ENCODE assay signal across 20 cellular contexts in genomic region chr3:13597661-13598060, GRCh38. TPM values are rescaled to one million over a fixed set of nuclear protein-coding genes. Genes with fewer than 3 reads are reported as not detected.
"Had no signal": no experiment of that assay in that cellular context is flagged by ENCODE, and none has a peak within 500 bp of the region (broad histone marks: within the 10 kb centered on the region; RNA-seq: fewer than 3 reads in every experiment).

No MANE protein-coding gene starts in this region.

- H3K36me3 ChIP-seq: gastrocnemius medialis, left lung, neutrophil, prostate gland, right atrium auricular region, thoracic aorta, tibial nerve, upper lobe of left lung had no signal

- H3K27me3 ChIP-seq: dorsolateral prefrontal cortex, gastrocnemius medialis, left lung, neutrophil, right atrium auricular region, tibial nerve, upper lobe of left lung had no signal

- H3K27ac ChIP-seq: gastrocnemius medialis, left lung, neutrophil, prostate gland, right atrium auricular region, thoracic aorta, tibial nerve, upper lobe of left lung had no signal

- ATAC-seq: gastrocnemius medialis; left cardiac atrium; left lung; naive thymus-derived CD4-positive, alpha-beta T cell; sciatic nerve; stimulated activated naive B cell treated with anti-CD40 and anti-IgM and Interleukin-4, amounts not matched to agents 10 μg/mL and 1 μg/mL and 100 μg/mL, for 72 hours had no signal

- H3K4me1 ChIP-seq: gastrocnemius medialis, left lung, prostate gland had no signal

- H3K4me3 ChIP-seq: dorsolateral prefrontal cortex, gastrocnemius medialis, left lung, prostate gland, right atrium auricular region, thoracic aorta, tibial nerve, upper lobe of left lung had no signal

- H3K9me3 ChIP-seq: gastrocnemius medialis, left lung, neutrophil, prostate gland, right atrium auricular region, thoracic aorta, tibial nerve, upper lobe of left lung had no signal

- DNase-seq: effector CD4-positive, alpha-beta T cell; gastrocnemius medialis; head of caudate nucleus; left cardiac atrium; left lung; mesenchymal stem cell; midbrain; naive thymus-derived CD4-positive, alpha-beta T cell; stimulated activated CD4-positive, alpha-beta T cell treated with anti-CD3 and anti-CD28 coated beads, Interleukin-4, amount 100 ng/mL, for 4 hours; stimulated activated naive B cell treated with anti-CD40 and anti-IgM and Interleukin-4, amounts not matched to agents 10 μg/mL and 1 μg/mL and 100 μg/mL, for 72 hours; upper lobe of left lung had no signal

- FAIRE-seq: colon, urothelium cell line had no signal

RNA-seq across cellular contexts. Expression of gene FBLN2, which starts 48.7 kb away (rescaled TPM):
- polyA plus RNA-seq: naive thymus-derived CD4-positive, alpha-beta T cell had no signal
